Comparison of ENCODE assay signal across 18 cellular contexts in genomic region chr19:46387713-46388130, GRCh38. TPM values are rescaled to one million over a fixed set of nuclear protein-coding genes. Genes with fewer than 3 reads are reported as not detected.
DNase-seq lines count a peak whose midpoint lies in the region; ATAC-seq and TF ChIP-seq lines count a peak whose summit lies in the region.
"Had no signal": no experiment of that assay in that cellular context is flagged by ENCODE, and none has a peak within 500 bp of the region (broad histone marks: within the 10 kb centered on the region; RNA-seq: fewer than 3 reads in every experiment).

No MANE protein-coding gene starts in this region.

- H3K36me3 ChIP-seq in BLaER1 = peaks cover 91% of the 10 kb centered on the region

- H3K4me1 ChIP-seq in BLaER1 = peaks cover 41% of the 10 kb centered on the region

- H3K4me2 ChIP-seq in BLaER1 = no peak overlapping the region
- H3K4me2 ChIP-seq: GM23338 had no signal

- intact Hi-C loops in posterior vena cava (cut with DNase I) = no loop called here

- H3K27ac ChIP-seq in BLaER1 = 0 out of 2 replicates have a peak overlapping the region, but pooled peaks have one; percentile 18
- H3K27ac ChIP-seq: HL-60 had no signal

- H3K27ac Mint-ChIP-seq in activated naive CD8-positive, alpha-beta T cell treated with anti-CD3 and anti-CD28 coated beads, Interleukin-2, amount 50 U/mL, for 24 hours = peak overlapping the region; percentile 56
- no peak overlapping the region for H3K27ac Mint-ChIP-seq in activated naive CD8-positive, alpha-beta T cell treated with anti-CD3 and anti-CD28 coated beads for 36 hours
- no peak overlapping the region for H3K27ac Mint-ChIP-seq in endothelial cell (ENCODE audit: unreplicated experiment)
- H3K27ac Mint-ChIP-seq: CD4-positive, alpha-beta T cell; GM23338 had no signal

- no peak for ATAC-seq in activated naive CD8-positive, alpha-beta T cell treated with anti-CD3 and anti-CD28 coated beads, Interleukin-2, amount 50 U/mL, for 24 hours
- ATAC-seq: GM23338 had no signal

- no peaks in the 10 kb centered on the region for H3K9me3 ChIP-seq in BLaER1

- H3K9ac ChIP-seq in BLaER1 = no peak overlapping the region

- no peak overlapping the region for H3K4me3 ChIP-seq in BLaER1
- H3K4me3 ChIP-seq: GM23338 had no signal

- no peaks in the 10 kb centered on the region for H4K20me1 ChIP-seq in BLaER1

- H3K27me3 Mint-ChIP-seq in activated naive CD8-positive, alpha-beta T cell treated with anti-CD3 and anti-CD28 coated beads, Interleukin-2, amount 50 U/mL, for 24 hours = no peaks in the 10 kb centered on the region
- H3K27me3 Mint-ChIP-seq in activated naive CD8-positive, alpha-beta T cell treated with anti-CD3 and anti-CD28 coated beads for 36 hours = no peaks in the 10 kb centered on the region
- peaks cover 15% of the 10 kb centered on the region for H3K27me3 Mint-ChIP-seq in endothelial cell (ENCODE audit: unreplicated experiment)
- H3K27me3 Mint-ChIP-seq: CD4-positive, alpha-beta T cell had no signal

- peaks cover 2% of the 10 kb centered on the region for H3K4me1 Mint-ChIP-seq in activated naive CD8-positive, alpha-beta T cell treated with anti-CD3 and anti-CD28 coated beads, Interleukin-2, amount 50 U/mL, for 24 hours
- H3K4me1 Mint-ChIP-seq in activated naive CD8-positive, alpha-beta T cell treated with anti-CD3 and anti-CD28 coated beads for 36 hours = peaks cover 4% of the 10 kb centered on the region
- H3K4me1 Mint-ChIP-seq in endothelial cell (ENCODE audit: unreplicated experiment) = peaks cover 16% of the 10 kb centered on the region

- no peaks in the 10 kb centered on the region for H3K9me3 Mint-ChIP-seq in activated naive CD8-positive, alpha-beta T cell treated with anti-CD3 and anti-CD28 coated beads, Interleukin-2, amount 50 U/mL, for 24 hours
- no peaks in the 10 kb centered on the region for H3K9me3 Mint-ChIP-seq in activated naive CD8-positive, alpha-beta T cell treated with anti-CD3 and anti-CD28 coated beads for 36 hours
- peaks cover 5% of the 10 kb centered on the region for H3K9me3 Mint-ChIP-seq in endothelial cell (ENCODE audit: unreplicated experiment)
- H3K9me3 Mint-ChIP-seq: CD4-positive, alpha-beta T cell; GM23338 had no signal

- peaks cover 53% of the 10 kb centered on the region for H3K36me3 Mint-ChIP-seq in activated naive CD8-positive, alpha-beta T cell treated with anti-CD3 and anti-CD28 coated beads, Interleukin-2, amount 50 U/mL, for 24 hours (ENCODE audit: low read depth)
- H3K36me3 Mint-ChIP-seq in activated naive CD8-positive, alpha-beta T cell treated with anti-CD3 and anti-CD28 coated beads for 36 hours = peaks cover 30% of the 10 kb centered on the region
- H3K36me3 Mint-ChIP-seq in endothelial cell (ENCODE audit: low read depth, unreplicated experiment) = peaks cover 55% of the 10 kb centered on the region

- no peak overlapping the region for H3K4me3 Mint-ChIP-seq in activated naive CD8-positive, alpha-beta T cell treated with anti-CD3 and anti-CD28 coated beads, Interleukin-2, amount 50 U/mL, for 24 hours
- no peak overlapping the region for H3K4me3 Mint-ChIP-seq in activated naive CD8-positive, alpha-beta T cell treated with anti-CD3 and anti-CD28 coated beads for 36 hours
- H3K4me3 Mint-ChIP-seq in endothelial cell (ENCODE audit: unreplicated experiment) = peak overlapping the region; percentile 71
- H3K4me3 Mint-ChIP-seq: CD4-positive, alpha-beta T cell; GM23338 had no signal

- DNase-seq in activated naive CD8-positive, alpha-beta T cell treated with anti-CD3 and anti-CD28 coated beads, Interleukin-2, amount 50 U/mL, for 24 hours = no peak
- no peak for DNase-seq in activated naive CD8-positive, alpha-beta T cell treated with anti-CD3 and anti-CD28 coated beads for 36 hours
- no peak for DNase-seq in endothelial cell (ENCODE audit: low spot score)
- DNase-seq in posterior vena cava (ENCODE audit: low spot score) = peak; percentile 59
- DNase-seq in NCI-H2029 (lab: John Stamatoyannopoulos, UW) = no peak
- no peak for DNase-seq in stimulated activated CD4-positive, alpha-beta T cell treated with anti-CD3 and anti-CD28 coated beads, Interleukin-4, amount 100 ng/mL, for 4 hours
- DNase-seq: ACHN; C1 segment of cervical spinal cord; Calu3; CD4-positive, alpha-beta T cell; DMS 273 treated with DMSO at 0.1 percent for 48 hours; DMS79; H7 had no signal

- no peak for TF ChIP-seq CTCF in endothelial cell (IDR thresholded peaks at IDR 0.05; ENCODE audit: unreplicated experiment)

- no peaks in the 10 kb centered on the region for H3K27me3 ChIP-seq in BLaER1

RNA-seq across cellular contexts. Expression of gene CCDC8, which starts 25.6 kb away (rescaled TPM):
- total RNA-seq in activated naive CD8-positive, alpha-beta T cell treated with anti-CD3 and anti-CD28 coated beads for 36 hours = under 1 TPM; 0.08 TPM
- total RNA-seq in endothelial cell (ENCODE audit: unreplicated experiment) = 13.3 TPM
- 10 to 100 TPM; 11.7 to 17.7 TPM for total RNA-seq in posterior vena cava
- total RNA-seq: A172; Calu3; CD4-positive, alpha-beta T cell had no signal

RNA-seq across cellular contexts. Expression of gene PPP5C, which starts 40.8 kb away (rescaled TPM):
- total RNA-seq in activated naive CD8-positive, alpha-beta T cell treated with anti-CD3 and anti-CD28 coated beads for 36 hours = 100 to 1,000 TPM; 123 to 132 TPM
- total RNA-seq in endothelial cell (ENCODE audit: unreplicated experiment) = 66.7 TPM
- 10 to 100 TPM; 44.3 to 46.8 TPM for total RNA-seq in posterior vena cava

RNA-seq across cellular contexts. Expression of gene PNMA8C, which starts 41.0 kb away (rescaled TPM):
- total RNA-seq in activated naive CD8-positive, alpha-beta T cell treated with anti-CD3 and anti-CD28 coated beads for 36 hours = not detected
- total RNA-seq in endothelial cell (ENCODE audit: unreplicated experiment) (0.41 TPM), posterior vena cava (1 to 10 TPM in 1 of 2 donors, under 1 TPM in 1; 0.37 to 1.2 TPM)
- total RNA-seq: A172; Calu3; CD4-positive, alpha-beta T cell; G401 had no signal

Comparison
In these comparisons a context has a peak if more than half of its experiments do, and no peak if none do; other contexts are left out.
1. RNA of gene CCDC8, which starts 25.6 kb away (total RNA-seq): 11.7 to 17.7 TPM in posterior vena cava and 13.3 TPM in endothelial cell (single experiment); 0.08 TPM in activated naive CD8-positive, alpha-beta T cell treated with anti-CD3 and anti-CD28 coated beads for 36 hours; every median in the first group is over 10 times any median in the second.